Comparison of ENCODE assay signal across 1 cellular context in the genomic region with DNA sequence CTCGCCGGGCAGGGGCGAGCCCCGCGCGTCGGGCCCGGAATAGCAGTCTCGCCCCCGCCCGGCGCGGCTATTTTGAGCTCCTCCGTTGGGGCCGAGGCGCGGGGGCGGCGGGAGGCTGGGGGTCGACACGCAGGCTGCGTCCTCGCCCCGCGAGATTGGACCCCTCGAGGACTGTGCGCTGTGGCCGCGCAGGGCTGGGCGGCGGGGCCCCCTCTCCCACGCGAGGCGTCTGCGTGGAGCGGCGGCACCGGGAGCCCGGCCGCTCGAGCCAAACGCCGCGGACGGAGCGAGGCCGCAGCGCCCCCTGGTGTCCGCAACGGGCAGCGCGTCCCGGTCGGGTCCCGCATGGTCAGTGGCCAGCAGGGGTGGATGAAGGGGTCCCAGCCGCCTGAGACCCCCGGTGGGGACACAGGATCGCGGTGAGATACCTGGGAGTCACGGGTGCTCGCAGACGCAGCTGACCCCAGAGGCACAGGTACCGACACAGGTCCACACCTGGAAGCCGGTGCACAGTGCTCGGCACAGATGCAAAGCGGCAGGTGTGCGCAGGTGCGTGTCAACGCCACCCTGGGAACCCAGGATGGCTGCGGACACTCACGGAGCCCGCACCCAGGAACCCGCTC.
TF ChIP-seq lines count a peak whose summit lies in the region.

No MANE protein-coding gene starts in this region.

TF ChIP-seq in GM12878, 131 proteins besides CTCF, POLR2A, EP300 and RAD21 (continued from another document):
- peak; percentile 71; the same call in 1 of the 2 replicates for TF ChIP-seq BCLAF1 (IDR thresholded peaks at IDR 0.05)
- TF ChIP-seq GATAD2B (conservative IDR thresholded peaks at IDR 0.05; ENCODE audit: low read depth): peak; percentile 100
- TF ChIP-seq BCL11A (IDR thresholded peaks at IDR 0.05; ENCODE audit: low read depth, low read length): no peak
- TF ChIP-seq, protein P1, sequence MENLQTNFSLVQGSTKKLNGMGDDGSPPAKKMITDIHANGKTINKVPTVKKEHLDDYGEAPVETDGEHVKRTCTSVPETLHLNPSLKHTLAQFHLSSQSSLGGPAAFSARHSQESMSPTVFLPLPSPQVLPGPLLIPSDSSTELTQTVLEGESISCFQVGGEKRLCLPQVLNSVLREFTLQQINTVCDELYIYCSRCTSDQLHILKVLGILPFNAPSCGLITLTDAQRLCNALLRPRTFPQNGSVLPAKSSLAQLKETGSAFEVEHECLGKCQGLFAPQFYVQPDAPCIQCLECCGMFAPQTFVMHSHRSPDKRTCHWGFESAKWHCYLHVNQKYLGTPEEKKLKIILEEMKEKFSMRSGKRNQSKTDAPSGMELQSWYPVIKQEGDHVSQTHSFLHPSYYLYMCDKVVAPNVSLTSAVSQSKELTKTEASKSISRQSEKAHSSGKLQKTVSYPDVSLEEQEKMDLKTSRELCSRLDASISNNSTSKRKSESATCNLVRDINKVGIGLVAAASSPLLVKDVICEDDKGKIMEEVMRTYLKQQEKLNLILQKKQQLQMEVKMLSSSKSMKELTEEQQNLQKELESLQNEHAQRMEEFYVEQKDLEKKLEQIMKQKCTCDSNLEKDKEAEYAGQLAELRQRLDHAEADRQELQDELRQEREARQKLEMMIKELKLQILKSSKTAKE (IDR thresholded peaks at IDR 0.05; ENCODE audit: low read depth, poor library complexity, severe bottlenecking): no peak
- TF ChIP-seq, protein P2, sequence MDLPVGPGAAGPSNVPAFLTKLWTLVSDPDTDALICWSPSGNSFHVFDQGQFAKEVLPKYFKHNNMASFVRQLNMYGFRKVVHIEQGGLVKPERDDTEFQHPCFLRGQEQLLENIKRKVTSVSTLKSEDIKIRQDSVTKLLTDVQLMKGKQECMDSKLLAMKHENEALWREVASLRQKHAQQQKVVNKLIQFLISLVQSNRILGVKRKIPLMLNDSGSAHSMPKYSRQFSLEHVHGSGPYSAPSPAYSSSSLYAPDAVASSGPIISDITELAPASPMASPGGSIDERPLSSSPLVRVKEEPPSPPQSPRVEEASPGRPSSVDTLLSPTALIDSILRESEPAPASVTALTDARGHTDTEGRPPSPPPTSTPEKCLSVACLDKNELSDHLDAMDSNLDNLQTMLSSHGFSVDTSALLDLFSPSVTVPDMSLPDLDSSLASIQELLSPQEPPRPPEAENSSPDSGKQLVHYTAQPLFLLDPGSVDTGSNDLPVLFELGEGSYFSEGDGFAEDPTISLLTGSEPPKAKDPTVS (IDR thresholded peaks at IDR 0.05; ENCODE audit: low read depth, low read length): no peak
- TF ChIP-seq HDGF (IDR thresholded peaks at IDR 0.05): no peak
- no peak for TF ChIP-seq SIN3A (IDR thresholded peaks at IDR 0.05; ENCODE audit: low read depth, low read length)
- no peak for TF ChIP-seq ZNF622 (IDR thresholded peaks at IDR 0.05)
- TF ChIP-seq POLR2AphosphoS5 (IDR thresholded peaks at IDR 0.05; ENCODE audit: low read length): no peak
- no peak for TF ChIP-seq NFIC (IDR thresholded peaks at IDR 0.05; ENCODE audit: low read depth, low read length)
- no peak for TF ChIP-seq ZBTB4 (CRISPR knock-in tag; IDR thresholded peaks at IDR 0.05)
- TF ChIP-seq SIX5 (IDR thresholded peaks at IDR 0.05; ENCODE audit: low read depth, low read length, severe bottlenecking): no peak
- peak; percentile 40 for TF ChIP-seq RELA (IDR thresholded peaks at IDR 0.05; ENCODE audit: borderline replicate concordance, partially characterized antibody)
- no peak for TF ChIP-seq JUNB (IDR thresholded peaks at IDR 0.05)
- TF ChIP-seq HCFC1 (IDR thresholded peaks at IDR 0.05; ENCODE audit: low read length): no peak
- peak; percentile 46 for TF ChIP-seq TBL1XR1 (IDR thresholded peaks at IDR 0.05; ENCODE audit: low read depth, low read length)
- no peak for TF ChIP-seq CHD4 (IDR thresholded peaks at IDR 0.05)
- no peak for TF ChIP-seq RBBP5 (conservative IDR thresholded peaks at IDR 0.05)
